ENCODE assay signal across 8 cellular contexts in genomic region chr17:35747540-35748017, GRCh38. TPM values are rescaled to one million over a fixed set of nuclear protein-coding genes. Genes with fewer than 3 reads are reported as not detected.
A peak's percentile ranks its signal among the peaks of the same experiment; 100 is the strongest.
DNase-seq lines count a peak whose midpoint lies in the region; ATAC-seq and TF ChIP-seq lines count a peak whose summit lies in the region.

No MANE protein-coding gene starts in this region.

- H3K4ac ChIP-seq in trophoblast cell (ENCODE audit: low read depth, low read length), result no peak overlapping the region

- H2BK12ac ChIP-seq in trophoblast cell (ENCODE audit: low read length), result no peak overlapping the region

- peaks cover 4% of the 10 kb centered on the region for H3K4me1 Mint-ChIP-seq in type B pancreatic cell (ENCODE audit: unreplicated experiment)

- no peak overlapping the region for H3K23ac ChIP-seq in trophoblast cell (ENCODE audit: low read length)

- H2AK5ac ChIP-seq in trophoblast cell (ENCODE audit: low read length), result no peak overlapping the region

- H3K36me3 ChIP-seq in SJCRH30, result no peaks in the 10 kb centered on the region
- no peaks in the 10 kb centered on the region for H3K36me3 ChIP-seq in trophoblast cell (ENCODE audit: control insufficient read depth in 1 of 2, insufficient read depth in 2 of 2, low read length in 2 of 2)

- ATAC-seq in GM19035 (IDR thresholded peaks at IDR 0.05; ENCODE audit: unreplicated experiment), result no peak

- H4K8ac ChIP-seq in trophoblast cell (ENCODE audit: low read depth, low read length), result no peak overlapping the region

- no peak overlapping the region for H3K27ac Mint-ChIP-seq in type B pancreatic cell

- no peaks in the 10 kb centered on the region for H3K79me1 ChIP-seq in trophoblast cell (ENCODE audit: low read length)

- peaks cover 39% of the 10 kb centered on the region for H3K27me3 Mint-ChIP-seq in type B pancreatic cell

- H3K27ac ChIP-seq in SJCRH30 (no peak overlapping the region), trophoblast cell (ENCODE audit: low read depth, low read length) (no peak overlapping the region)

- H4K91ac ChIP-seq in trophoblast cell (ENCODE audit: low read depth, low read length), result no peak overlapping the region

- H3K9me3 Mint-ChIP-seq in type B pancreatic cell, result no peaks in the 10 kb centered on the region

- H3K27me3 ChIP-seq in SJCRH30, result peaks cover 45% of the 10 kb centered on the region
- H3K27me3 ChIP-seq in trophoblast cell (ENCODE audit: insufficient read depth, low read length), result no peaks in the 10 kb centered on the region

- no peak overlapping the region for H2AFZ ChIP-seq in trophoblast cell (ENCODE audit: insufficient read depth, low read length, poor library complexity)

- no peak overlapping the region for H2BK120ac ChIP-seq in trophoblast cell (ENCODE audit: insufficient read depth, low read length, poor library complexity)

- no peak overlapping the region for H3K4me2 ChIP-seq in trophoblast cell (ENCODE audit: low read length)

- no peak overlapping the region for H3K14ac ChIP-seq in trophoblast cell (ENCODE audit: low read length)

- H4K12ac ChIP-seq in trophoblast cell (ENCODE audit: low read depth, low read length), result no peak overlapping the region

- H3K9me3 ChIP-seq in SJCRH30 (replicated peaks) (no peaks in the 10 kb centered on the region), trophoblast cell (ENCODE audit: insufficient read depth, low read depth, low read length) (peaks cover 3% of the 10 kb centered on the region)

- no CpG with 5 or more reads among the region's 12 CpGs for WGBS in trophoblast cell (ENCODE audit: extremely low coverage, insufficient coverage, insufficient read length)

- peak; percentile 99 for TF ChIP-seq CTCF in LNCaP clone FGC (IDR thresholded peaks at IDR 0.05; ENCODE audit: control insufficient read depth, extremely low read depth, insufficient read depth)
- TF ChIP-seq CTCF in type B pancreatic cell (conservative IDR thresholded peaks at IDR 0.05), result peak; percentile 94

- no peaks in the 10 kb centered on the region for H3K79me2 ChIP-seq in trophoblast cell (ENCODE audit: control insufficient read depth, insufficient read depth, low read length, poor library complexity)

- H3K18ac ChIP-seq in trophoblast cell (ENCODE audit: low read length), result no peak overlapping the region

- no peaks in the 10 kb centered on the region for H3K4me1 ChIP-seq in SJCRH30
- peaks cover 5% of the 10 kb centered on the region in 2 experiments for H3K4me1 ChIP-seq in trophoblast cell (ENCODE audit: control insufficient read depth in 1 of 2, insufficient read depth in 2 of 2, low read length in 2 of 2)

- peak; percentile 78 for DNase-seq in EL
- peak; percentile 42 for DNase-seq in LNCaP clone FGC (ENCODE audit: low read depth)
- DNase-seq in SJCRH30, result peak; percentile 74 to 89
- DNase-seq in activated effector memory CD4-positive, alpha-beta T cell treated with anti-CD3 and anti-CD28 coated beads, Interleukin-2, amount 50 U/mL, for 16 hours, result peak; percentile 89
- peak; percentile 83 for DNase-seq in germinal center (ENCODE audit: low spot score)
- peak; percentile 62 to 86 for DNase-seq in trophoblast cell
- no peak for DNase-seq in type B pancreatic cell (ENCODE audit: extremely low spot score, unreplicated experiment)

- no peak overlapping the region for H3K4me3 Mint-ChIP-seq in type B pancreatic cell

- no peak overlapping the region for H2BK5ac ChIP-seq in trophoblast cell (ENCODE audit: low read depth, low read length, poor library complexity)

- H3K4me3 ChIP-seq in LNCaP clone FGC (ENCODE audit: low read depth, low read length) (no peak overlapping the region), SJCRH30 (no peak overlapping the region), trophoblast cell (ENCODE audit: low read depth, low read length) (no peak overlapping the region)

- H3K9ac ChIP-seq in trophoblast cell (ENCODE audit: low read length), result no peak overlapping the region

- no peaks in the 10 kb centered on the region for H3K36me3 Mint-ChIP-seq in type B pancreatic cell

RNA-seq across cellular contexts. Expression of gene GAS2L2, which starts 5.5 kb away (rescaled TPM):
- total RNA-seq in SJCRH30 (2014; rRNA removed; shearing (Covaris generic)), result not detected in 2 replicates
- polyA plus RNA-seq in trophoblast cell (2013), result 0.01 TPM in 1 of 2 replicates, not detected in the other
- 0.22 TPM in 1 of 2 replicates, not detected in the other for total RNA-seq in type B pancreatic cell (ENCODE audit: low replicate concordance)

RNA-seq across cellular contexts. Expression of gene C17orf50, which starts 13.1 kb away (rescaled TPM):
- not detected in 2 replicates for total RNA-seq in SJCRH30 (2014; rRNA removed; shearing (Covaris generic))
- polyA plus RNA-seq in trophoblast cell (2013), result 0.05 TPM in 1 of 2 replicates, not detected in the other
- total RNA-seq in type B pancreatic cell (ENCODE audit: low replicate concordance), result not detected in 2 replicates

RNA-seq across cellular contexts. Expression of gene RASL10B, which starts 16.1 kb away (rescaled TPM):
- 28.3 and 29.2 TPM in 2 replicates for total RNA-seq in SJCRH30 (2014; rRNA removed; shearing (Covaris generic))
- polyA plus RNA-seq in trophoblast cell (2013), result 5.6 and 5.9 TPM in 2 replicates
- total RNA-seq in type B pancreatic cell (ENCODE audit: low replicate concordance), result 6.4 and 29.4 TPM in 2 replicates

RNA-seq across cellular contexts. Expression of gene MMP28, which starts 47.9 kb away (rescaled TPM):
- not detected in 2 replicates for total RNA-seq in SJCRH30 (2014; rRNA removed; shearing (Covaris generic))
- polyA plus RNA-seq in trophoblast cell (2013), result 10.9 and 11.5 TPM in 2 replicates
- 0.97 and 1.8 TPM in 2 replicates for total RNA-seq in type B pancreatic cell (ENCODE audit: low replicate concordance)
